ENCODE assay signal across 16 cellular contexts in the genomic region with DNA sequence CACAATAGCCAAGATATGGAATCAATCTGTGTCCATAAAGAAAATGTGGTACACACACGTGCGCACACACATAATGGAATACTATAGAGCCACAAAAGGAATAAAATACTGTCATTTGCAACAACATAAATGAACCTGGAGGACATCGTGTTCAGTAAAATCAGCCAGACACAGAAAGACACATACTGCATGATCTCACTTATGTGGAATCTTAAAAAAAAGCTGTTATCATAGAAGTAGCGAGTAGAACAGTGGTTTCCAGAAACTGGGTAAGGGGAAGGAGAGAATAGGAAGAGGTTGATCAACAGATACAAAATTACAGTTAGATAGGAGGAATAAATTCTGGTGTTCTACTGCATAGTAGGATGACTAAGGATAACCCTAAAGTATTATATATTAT.
"Had no signal": no experiment of that assay in that cellular context is flagged by ENCODE, and none has a peak within 500 bp of the region (broad histone marks: within the 10 kb centered on the region; RNA-seq: fewer than 3 reads in every experiment).

No MANE protein-coding gene starts in this region.

- H3K27ac ChIP-seq: body of pancreas, dorsolateral prefrontal cortex, upper lobe of right lung, WERI-Rb-1 had no signal

- H3K9me3 Mint-ChIP-seq: nephron progenitor cell; stimulated activated naive CD8-positive, alpha-beta T cell treated with anti-CD3 and anti-CD28 coated beads, Interleukin-15, Interleukin-2, amounts not matched to agents 100 ng/mL and 50 ng/mL, for 24 hours had no signal

- H3K4me3 Mint-ChIP-seq: activated CD8-positive, alpha-beta T cell treated with anti-CD3 and anti-CD28 coated beads, Interleukin-2, amount 10 ng/mL, durations not matched to agents 7 days and 5 days; nephron progenitor cell; stimulated activated naive CD8-positive, alpha-beta T cell treated with anti-CD3 and anti-CD28 coated beads, Interleukin-15, Interleukin-2, amounts not matched to agents 100 ng/mL and 50 ng/mL, for 24 hours had no signal

- H3K4me3 ChIP-seq: body of pancreas, dorsolateral prefrontal cortex, upper lobe of right lung had no signal

- H3K27ac Mint-ChIP-seq: activated CD8-positive, alpha-beta T cell treated with anti-CD3 and anti-CD28 coated beads, Interleukin-2, amount 10 ng/mL, durations not matched to agents 7 days and 5 days; nephron progenitor cell; stimulated activated naive CD8-positive, alpha-beta T cell treated with anti-CD3 and anti-CD28 coated beads, Interleukin-15, Interleukin-2, amounts not matched to agents 100 ng/mL and 50 ng/mL, for 24 hours had no signal

- ATAC-seq: activated CD8-positive, alpha-beta T cell treated with anti-CD3 and anti-CD28 coated beads, Interleukin-2, amount 10 ng/mL, durations not matched to agents 7 days and 5 days; body of pancreas; left lobe of liver; upper lobe of right lung had no signal

- H3K27me3 Mint-ChIP-seq: stimulated activated naive CD8-positive, alpha-beta T cell treated with anti-CD3 and anti-CD28 coated beads, Interleukin-15, Interleukin-2, amounts not matched to agents 100 ng/mL and 50 ng/mL, for 24 hours had no signal

- DNase-seq: activated CD4-positive, alpha-beta T cell treated with anti-CD3 and anti-CD28 coated beads for 4 hours; activated CD8-positive, alpha-beta memory T cell treated with anti-CD3 and anti-CD28 coated beads, Interleukin-2, amount 50 U/mL, for 48 hours; activated CD8-positive, alpha-beta T cell treated with anti-CD3 and anti-CD28 coated beads, Interleukin-2, amount 10 ng/mL, durations not matched to agents 7 days and 5 days; activated naive CD4-positive, alpha-beta T cell; body of pancreas; dorsolateral prefrontal cortex; head of caudate nucleus; mesendoderm; nephron progenitor cell; stimulated activated CD4-positive, alpha-beta T cell treated with anti-CD3 and anti-CD28 coated beads, Interleukin-15, amount 100 ng/mL, for 24 hours; stimulated activated CD4-positive, alpha-beta T cell treated with anti-CD3 and anti-CD28 coated beads, Interleukin-4, amount 100 ng/mL, for 24 hours; SW 1271; upper lobe of right lung; WERI-Rb-1 had no signal

- H3K4me1 Mint-ChIP-seq: nephron progenitor cell had no signal

- H3K27me3 ChIP-seq: body of pancreas, dorsolateral prefrontal cortex, upper lobe of right lung had no signal
